In genomic region chr5:125065114-125065513, GRCh38 we compare ENCODE assay signal across 1 cellular context.
TF ChIP-seq lines count a peak whose summit lies in the region.

No MANE protein-coding gene starts in this region.

TF ChIP-seq in WTC11, 78 proteins besides CTCF, POLR2A, EP300 and RAD21 (continued from another document):
- no peak for TF ChIP-seq ATF2 (CRISPR knock-in tag; IDR thresholded peaks at IDR 0.05; ENCODE audit: borderline replicate concordance, low read depth)
- TF ChIP-seq CDX4 (CRISPR knock-in tag; IDR thresholded peaks at IDR 0.05; ENCODE audit: borderline replicate concordance): no peak
